Comparison of ENCODE assay signal across 9 cellular contexts in genomic region chr18:75456277-75456676, GRCh38. TPM values are rescaled to one million over a fixed set of nuclear protein-coding genes. Genes with fewer than 3 reads are reported as not detected.
DNase-seq lines count a peak whose midpoint lies in the region; ATAC-seq and TF ChIP-seq lines count a peak whose summit lies in the region.
"Had no signal": no experiment of that assay in that cellular context is flagged by ENCODE, and none has a peak within 500 bp of the region (broad histone marks: within the 10 kb centered on the region; RNA-seq: fewer than 3 reads in every experiment).

No MANE protein-coding gene starts in this region.

- H3K27ac ChIP-seq in stomach, result peak overlapping the region in 4 of 5 donors; percentile 31 to 73 (median 56)
- H3K27ac ChIP-seq in SJCRH30, result no peak overlapping the region

- H3K36me3 ChIP-seq in stomach (no peaks in the 10 kb centered on the region), SJCRH30 (no peaks in the 10 kb centered on the region)

- H3K9me3 ChIP-seq in T-helper 17 cell (ENCODE audit: control insufficient read depth, low read length, poor library complexity, severe bottlenecking) (peaks cover 2% of the 10 kb centered on the region), stomach (peaks cover 0 to 10% (median 2%) of the 10 kb centered on the region in 4 donors), SJCRH30 (replicated peaks) (no peaks in the 10 kb centered on the region)

- H3K9me3 Mint-ChIP-seq in dendritic cell treated with granulocyte-macrophage colony-stimulating factor and Interleukin-4, amounts not matched to agents 40 ng/mL and 50 ng/mL, for 4 days, result peaks cover 20% of the 10 kb centered on the region
- peaks cover 24% of the 10 kb centered on the region for H3K9me3 Mint-ChIP-seq in mesothelial cell of epicardium

- no peak for ATAC-seq in T-helper 17 cell
- ATAC-seq: GM12878 had no signal

- no peak for DNase-seq in T-helper 17 cell
- DNase-seq in mesothelial cell of epicardium (ENCODE audit: low spot score in 2 of 2, unreplicated experiment in 2 of 2), result no peak
- DNase-seq in stomach, result no peak
- DNase-seq in COLO829 (ENCODE audit: low spot score), result no peak
- DNase-seq in SJCRH30, result no peak
- no peak for DNase-seq in NCI-H774 (lab: John Stamatoyannopoulos, UW)
- DNase-seq: NCI-H146 had no signal

- TF ChIP-seq CTCF in mesothelial cell of epicardium (IDR thresholded peaks at IDR 0.05; ENCODE audit: unreplicated experiment), result no peak
- TF ChIP-seq CTCF in stomach (IDR thresholded peaks at IDR 0.05), result no peak

- intact Hi-C loops in dendritic cell treated with granulocyte-macrophage colony-stimulating factor and Interleukin-4, amounts not matched to agents 40 ng/mL and 50 ng/mL, for 4 days (cut with micrococcal nuclease), result no loop called here
- intact Hi-C loops in stomach (cut with DNase I; ENCODE audit: low total_unique reads), result no loop called here

- H3K4me3 ChIP-seq in stomach (peak overlapping the region; percentile 47 to 64 (median 54)), SJCRH30 (no peak overlapping the region)
- H3K4me3 ChIP-seq: GM12878 had no signal

- H3K4me3 Mint-ChIP-seq in T-helper 17 cell (peak overlapping the region; percentile 47), mesothelial cell of epicardium (peak overlapping the region; percentile 62)
- peak overlapping the region; percentile 39 for H3K4me3 Mint-ChIP-seq in dendritic cell treated with granulocyte-macrophage colony-stimulating factor and Interleukin-4, amounts not matched to agents 40 ng/mL and 50 ng/mL, for 4 days

- TF ChIP-seq POLR2A in stomach (IDR thresholded peaks at IDR 0.05), result no peak

- peaks cover 39% of the 10 kb centered on the region for H3K27me3 Mint-ChIP-seq in T-helper 17 cell
- H3K27me3 Mint-ChIP-seq in dendritic cell treated with granulocyte-macrophage colony-stimulating factor and Interleukin-4, amounts not matched to agents 40 ng/mL and 50 ng/mL, for 4 days, result peaks cover 50% of the 10 kb centered on the region
- H3K27me3 Mint-ChIP-seq in mesothelial cell of epicardium (ENCODE audit: low read depth), result no peaks in the 10 kb centered on the region

- H3K27me3 ChIP-seq in stomach, result peaks cover 0 to 32% (median 24%) of the 10 kb centered on the region in 3 donors
- H3K27me3 ChIP-seq in SJCRH30, result no peaks in the 10 kb centered on the region

- H3K27ac Mint-ChIP-seq in T-helper 17 cell (no peak overlapping the region), mesothelial cell of epicardium (peak overlapping the region; percentile 95)
- H3K27ac Mint-ChIP-seq in dendritic cell treated with granulocyte-macrophage colony-stimulating factor and Interleukin-4, amounts not matched to agents 40 ng/mL and 50 ng/mL, for 4 days, result no peak overlapping the region

- H3K4me1 ChIP-seq in stomach (peaks cover 5 to 15% (median 11%) of the 10 kb centered on the region in 4 donors), SJCRH30 (no peaks in the 10 kb centered on the region)

- 22 to 39% (median 25%) methylated on average over 17 of the region's 17 CpGs for WGBS in stomach, 5 donors

- no peaks in the 10 kb centered on the region for H3K36me3 Mint-ChIP-seq in T-helper 17 cell (ENCODE audit: low read depth)
- H3K36me3 Mint-ChIP-seq in dendritic cell treated with granulocyte-macrophage colony-stimulating factor and Interleukin-4, amounts not matched to agents 40 ng/mL and 50 ng/mL, for 4 days (ENCODE audit: low read depth), result no peaks in the 10 kb centered on the region
- peaks cover 25% of the 10 kb centered on the region for H3K36me3 Mint-ChIP-seq in mesothelial cell of epicardium

- H3K4me1 Mint-ChIP-seq in T-helper 17 cell, result peaks cover 2% of the 10 kb centered on the region
- peaks cover 5% of the 10 kb centered on the region for H3K4me1 Mint-ChIP-seq in dendritic cell treated with granulocyte-macrophage colony-stimulating factor and Interleukin-4, amounts not matched to agents 40 ng/mL and 50 ng/mL, for 4 days (ENCODE audit: low read depth)
- peaks cover 33% of the 10 kb centered on the region for H3K4me1 Mint-ChIP-seq in mesothelial cell of epicardium

- TF ChIP-seq EP300 in stomach (IDR thresholded peaks at IDR 0.05), result no peak

RNA-seq across cellular contexts. Expression of gene SMIM21, which starts 28.8 kb away (rescaled TPM):
- total RNA-seq in T-helper 17 cell, result not detected
- not detected in 3 replicates for total RNA-seq in mesothelial cell of epicardium
- not detected for total RNA-seq in stomach
- polyA plus RNA-seq in stomach, result not detected
- not detected in 2 replicates for total RNA-seq in SJCRH30 (2014; rRNA removed; shearing (Covaris generic))
- total RNA-seq: GM12878 had no signal
- polyA plus RNA-seq: GM12878 had no signal
